In the genomic region with DNA sequence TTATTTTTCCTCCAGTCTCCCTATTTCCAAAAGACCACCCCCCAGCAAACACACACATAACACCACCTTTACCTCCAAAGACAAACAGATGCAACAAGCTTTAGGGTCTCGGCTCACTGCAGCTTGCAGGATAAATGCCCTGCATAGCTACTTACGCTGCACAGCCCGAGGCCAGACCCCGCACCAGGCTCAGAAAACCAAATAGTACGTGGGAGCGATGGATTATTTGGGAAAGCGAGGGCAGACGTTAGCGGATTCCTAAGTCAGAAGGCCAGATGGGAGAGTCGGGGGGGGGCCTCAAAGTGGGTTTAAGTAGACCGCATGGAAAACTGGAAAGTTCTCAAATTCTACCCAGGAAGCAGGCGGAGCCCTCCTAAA, we compare ENCODE assay signal across 8 cellular contexts. TPM values are rescaled to one million over a fixed set of nuclear protein-coding genes. Genes with fewer than 3 reads are reported as not detected.
DNase-seq lines count a peak whose midpoint lies in the region; ATAC-seq and TF ChIP-seq lines count a peak whose summit lies in the region.

No MANE protein-coding gene starts in this region.

- no peaks in the 10 kb centered on the region for H3K36me3 ChIP-seq in adrenal gland (replicated peaks in 1 of 2)
- H3K36me3 ChIP-seq in stomach, result peaks cover 6 to 13% (median 12%) of the 10 kb centered on the region in 4 donors

- H3K27me3 Mint-ChIP-seq in immature natural killer cell (ENCODE audit: low read depth in 3 of 3), result peaks cover 10 to 17% (median 11%) of the 10 kb centered on the region in 3 donors

- DNase-seq in AG04450 (ENCODE audit: low read depth, low spot score) (no peak), HT-29 (ENCODE audit: low spot score) (peak; percentile 19), adrenal gland (peak in 6 of 7 donors; percentile 25 to 61 (median 40)), immature natural killer cell (no peak), stomach (no peak), medulla oblongata (ENCODE audit: extremely low spot score) (no peak)

- H3K27ac ChIP-seq in AG04450 (ENCODE audit: low read depth, low read length) (peak overlapping the region; percentile 61), adrenal gland (peak overlapping the region in 4 of 5 donors; percentile 49 to 94 (median 86)), stomach (peak overlapping the region; percentile 92 to 98 (median 95))

- peaks cover 4% of the 10 kb centered on the region; the same call in 1 of the 2 replicates for H3K9me3 ChIP-seq in AG04450 (ENCODE audit: control insufficient read depth, insufficient read depth, low read length)
- no peaks in the 10 kb centered on the region for H3K9me3 ChIP-seq in adrenal gland (replicated peaks in 1 of 3)
- H3K9me3 ChIP-seq in stomach, result no peaks in the 10 kb centered on the region

- H3K4me3 ChIP-seq in AG04450 (ENCODE audit: low read depth, low read length), result peak overlapping the region; percentile 99
- peak overlapping the region; percentile 88 to 91 (median 90) for H3K4me3 ChIP-seq in adrenal gland
- H3K4me3 ChIP-seq in stomach, result peak overlapping the region; percentile 77 to 98 (median 88)

- TF ChIP-seq POLR2A in adrenal gland (IDR thresholded peaks at IDR 0.05), result no peak
- no peak for TF ChIP-seq POLR2A in stomach (IDR thresholded peaks at IDR 0.05)

- H3K4me1 Mint-ChIP-seq in immature natural killer cell, result peaks cover 12 to 16% of the 10 kb centered on the region in 2 donors

- CTCF ChIA-PET in AG04450 (lab: Charles Lee), result interaction anchor here (2.1 to 3.0 kb wide), 2 partner anchors 28 to 39 kb away, joined by 8 read pairs; no protein-coding TSS in a partner anchor

- 0 to 1% (median 1%) methylated on average over 12 of the region's 12 CpGs for WGBS in adrenal gland, 4 donors
- 0 to 1% (median 0%) methylated on average over 11 to 12 of the region's 12 CpGs for WGBS in stomach, 5 donors

- intact Hi-C loops in adrenal gland (cut with DNase I) (no loop called here), stomach (cut with DNase I; ENCODE audit: low total_unique reads) (no loop called here)

- no peak for TF ChIP-seq CTCF in AG04450 (IDR thresholded peaks at IDR 0.05; ENCODE audit: low read depth, low read length)
- TF ChIP-seq CTCF in adrenal gland (IDR thresholded peaks at IDR 0.05), result no peak
- no peak for TF ChIP-seq CTCF in stomach (IDR thresholded peaks at IDR 0.05)

- H3K36me3 Mint-ChIP-seq in immature natural killer cell, result peaks cover 4 to 14% (median 8%) of the 10 kb centered on the region in 3 donors

- no peaks in the 10 kb centered on the region for H3K27me3 ChIP-seq in AG04450 (ENCODE audit: control insufficient read depth, insufficient read depth, low read length)
- H3K27me3 ChIP-seq in adrenal gland, result no peaks in the 10 kb centered on the region
- H3K27me3 ChIP-seq in stomach, result no peaks in the 10 kb centered on the region

- no peak for ATAC-seq in HG02884 (IDR thresholded peaks at IDR 0.05; ENCODE audit: unreplicated experiment)
- no peak for ATAC-seq in HG02840 (IDR thresholded peaks at IDR 0.05; ENCODE audit: low FRiP score, unreplicated experiment)

- H3K4me1 ChIP-seq in adrenal gland (replicated peaks in 1 of 2) (peaks cover 14 to 28% of the 10 kb centered on the region in 2 donors), stomach (peaks cover 22 to 56% (median 42%) of the 10 kb centered on the region in 4 donors)

- H3K27ac Mint-ChIP-seq in immature natural killer cell, result peak overlapping the region; percentile 89 to 98 (median 96)

- H3K4me3 Mint-ChIP-seq in immature natural killer cell, result peak overlapping the region; percentile 89 to 94 (median 91)

- TF ChIP-seq EP300 in stomach (IDR thresholded peaks at IDR 0.05), result no peak

- peaks cover 0 to 4% (median 0%) of the 10 kb centered on the region in 6 donors for H3K9me3 Mint-ChIP-seq in immature natural killer cell

- POLR2A ChIA-PET in AG04450 (lab: Yijun Ruan, JAX), result interaction anchor here (0.6 kb wide), 1 partner anchor 1090 kb away, joined by 5 read pairs; no protein-coding TSS in a partner anchor

RNA-seq across cellular contexts. Expression of a gene that starts 0.4 kb away (rescaled TPM):
- polyA plus RNA-seq in AG04450 (2011; rRNA removed), result 54.8 and 76.5 TPM in 2 replicates
- polyA minus RNA-seq in AG04450 (2011; rRNA and poly(A)+ RNA removed), result 15.6 and 18.5 TPM in 2 replicates
- 61.6 and 69.3 TPM in 2 replicates for total RNA-seq in HT-29 (2014; rRNA removed; shearing (Covaris generic))
- total RNA-seq in adrenal gland, result 10 to 100 TPM; 32.6 to 68.0 (median 50.0) TPM
- polyA plus RNA-seq in adrenal gland, result 10 to 100 TPM; 33.4 to 50.0 (median 40.1) TPM
- 100 to 1,000 TPM in 1 of 3 donors, 10 to 100 TPM in 2; 92.7 to 144 (median 94.2) TPM for polyA plus RNA-seq in immature natural killer cell
- total RNA-seq in stomach, result 10 to 100 TPM in 3 of 5 donors, 1 to 10 TPM in 2; 4.7 to 96.8 (median 44.6) TPM
- polyA plus RNA-seq in stomach, result 10 to 100 TPM; 37.7 to 59.3 (median 44.4) TPM

RNA-seq across cellular contexts. Expression of a gene that starts 33.7 kb away (rescaled TPM):
- not detected in 2 replicates for polyA plus RNA-seq in AG04450 (2011; rRNA removed)
- polyA minus RNA-seq in AG04450 (2011; rRNA and poly(A)+ RNA removed), result not detected in 2 replicates
- 0.05 TPM in 1 of 2 replicates, not detected in the other for total RNA-seq in HT-29 (2014; rRNA removed; shearing (Covaris generic))
- total RNA-seq in adrenal gland, result under 1 TPM in 2 of 8 donors, not detected in 6; 0.07 to 0.60 TPM
- polyA plus RNA-seq in adrenal gland, result under 1 TPM in 1 of 3 donors, not detected in 2; 0.07 TPM
- not detected for polyA plus RNA-seq in immature natural killer cell
- under 1 TPM in 1 of 5 donors, not detected in 4; 0.18 TPM for total RNA-seq in stomach
- not detected for polyA plus RNA-seq in stomach

RNA-seq across cellular contexts. Expression of a gene that starts 40.8 kb away (rescaled TPM):
- polyA plus RNA-seq in AG04450 (2011; rRNA removed), result 15.7 and 20.0 TPM in 2 replicates
- 6.3 and 7.5 TPM in 2 replicates for polyA minus RNA-seq in AG04450 (2011; rRNA and poly(A)+ RNA removed)
- 35.0 and 41.3 TPM in 2 replicates for total RNA-seq in HT-29 (2014; rRNA removed; shearing (Covaris generic))
- total RNA-seq in adrenal gland, result 10 to 100 TPM; 22.8 to 70.3 (median 46.0) TPM
- 10 to 100 TPM; 32.3 to 76.9 (median 55.6) TPM for polyA plus RNA-seq in adrenal gland
- polyA plus RNA-seq in immature natural killer cell, result 100 to 1,000 TPM in 1 of 3 donors, 10 to 100 TPM in 2; 68.7 to 107 (median 85.6) TPM
- 100 to 1,000 TPM in 1 of 5 donors, 10 to 100 TPM in 4; 48.4 to 120 (median 88.1) TPM for total RNA-seq in stomach
- polyA plus RNA-seq in stomach, result 100 to 1,000 TPM in 2 of 3 donors, 10 to 100 TPM in 1; 64.7 to 188 (median 155) TPM

Comparison
In these comparisons a context has a peak if more than half of its experiments do, and no peak if none do; other contexts are left out.
1. DNase-seq: peak in HT-29 (single experiment) and adrenal gland (6 of 7); none in AG04450 (single experiment), immature natural killer cell (0 of 3), stomach (single experiment) and medulla oblongata (single experiment).
2. Peak in every context shown above with its lines, with median percentiles within 50 percentile points of each other: H3K27ac ChIP-seq and H3K4me3 ChIP-seq.